In genomic region chr18:11033503-11033902, GRCh38 we compare ENCODE assay signal across 1 cellular context.
TF ChIP-seq lines count a peak whose summit lies in the region.

No MANE protein-coding gene starts in this region.

TF ChIP-seq in GM12878, 131 proteins besides CTCF, POLR2A, EP300 and RAD21 (continued from another document and continues in another):
- TF ChIP-seq, protein P1, sequence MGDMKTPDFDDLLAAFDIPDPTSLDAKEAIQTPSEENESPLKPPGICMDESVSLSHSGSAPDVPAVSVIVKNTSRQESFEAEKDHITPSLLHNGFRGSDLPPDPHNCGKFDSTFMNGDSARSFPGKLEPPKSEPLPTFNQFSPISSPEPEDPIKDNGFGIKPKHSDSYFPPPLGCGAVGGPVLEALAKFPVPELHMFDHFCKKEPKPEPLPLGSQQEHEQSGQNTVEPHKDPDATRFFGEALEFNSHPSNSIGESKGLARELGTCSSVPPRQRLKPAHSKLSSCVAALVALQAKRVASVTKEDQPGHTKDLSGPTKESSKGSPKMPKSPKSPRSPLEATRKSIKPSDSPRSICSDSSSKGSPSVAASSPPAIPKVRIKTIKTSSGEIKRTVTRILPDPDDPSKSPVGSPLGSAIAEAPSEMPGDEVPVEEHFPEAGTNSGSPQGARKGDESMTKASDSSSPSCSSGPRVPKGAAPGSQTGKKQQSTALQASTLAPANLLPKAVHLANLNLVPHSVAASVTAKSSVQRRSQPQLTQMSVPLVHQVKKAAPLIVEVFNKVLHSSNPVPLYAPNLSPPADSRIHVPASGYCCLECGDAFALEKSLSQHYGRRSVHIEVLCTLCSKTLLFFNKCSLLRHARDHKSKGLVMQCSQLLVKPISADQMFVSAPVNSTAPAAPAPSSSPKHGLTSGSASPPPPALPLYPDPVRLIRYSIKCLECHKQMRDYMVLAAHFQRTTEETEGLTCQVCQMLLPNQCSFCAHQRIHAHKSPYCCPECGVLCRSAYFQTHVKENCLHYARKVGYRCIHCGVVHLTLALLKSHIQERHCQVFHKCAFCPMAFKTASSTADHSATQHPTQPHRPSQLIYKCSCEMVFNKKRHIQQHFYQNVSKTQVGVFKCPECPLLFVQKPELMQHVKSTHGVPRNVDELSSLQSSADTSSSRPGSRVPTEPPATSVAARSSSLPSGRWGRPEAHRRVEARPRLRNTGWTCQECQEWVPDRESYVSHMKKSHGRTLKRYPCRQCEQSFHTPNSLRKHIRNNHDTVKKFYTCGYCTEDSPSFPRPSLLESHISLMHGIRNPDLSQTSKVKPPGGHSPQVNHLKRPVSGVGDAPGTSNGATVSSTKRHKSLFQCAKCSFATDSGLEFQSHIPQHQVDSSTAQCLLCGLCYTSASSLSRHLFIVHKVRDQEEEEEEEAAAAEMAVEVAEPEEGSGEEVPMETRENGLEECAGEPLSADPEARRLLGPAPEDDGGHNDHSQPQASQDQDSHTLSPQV (IDR thresholded peaks at IDR 0.05), result no peak
- TF ChIP-seq ETV6 (conservative IDR thresholded peaks at IDR 0.05 in 1 of 2, IDR thresholded peaks at IDR 0.05 in 1 of 2; ENCODE audit: borderline replicate concordance in 1 of 2, low read depth in 1 of 2) (no peak), BCL11A (IDR thresholded peaks at IDR 0.05; ENCODE audit: low read depth, low read length) (peak; percentile 51; the same call in 1 of the 2 replicates), ASH2L (IDR thresholded peaks at IDR 0.05; ENCODE audit: borderline replicate concordance, low read depth) (no peak), NFIC (IDR thresholded peaks at IDR 0.05; ENCODE audit: low read depth, low read length) (peak; percentile 44; the same call in 1 of the 2 replicates), JUNB (IDR thresholded peaks at IDR 0.05) (peak; percentile 86), HSF1 (IDR thresholded peaks at IDR 0.05; ENCODE audit: low read depth, low read length) (no peak), POLR2AphosphoS2 (IDR thresholded peaks at IDR 0.05; ENCODE audit: low read depth, low read length) (no peak), KAT2A (conservative IDR thresholded peaks at IDR 0.05; ENCODE audit: control insufficient read depth, low read depth, low read length) (no peak), RBBP5 (conservative IDR thresholded peaks at IDR 0.05) (no peak), MEF2A (IDR thresholded peaks at IDR 0.05; ENCODE audit: insufficient read depth, low read depth, low read length) (0 out of 2 replicates have a peak, but pooled peaks have one; percentile 41), IRF4 (IDR thresholded peaks at IDR 0.05; ENCODE audit: low read depth, low read length) (peak; percentile 84), CBX5 (IDR thresholded peaks at IDR 0.05; ENCODE audit: low read depth) (no peak), ZBTB33 (IDR thresholded peaks at IDR 0.05) (no peak), JUND (IDR thresholded peaks at IDR 0.05; ENCODE audit: low read depth, low read length) (no peak), ZBED1 (IDR thresholded peaks at IDR 0.05; ENCODE audit: borderline replicate concordance) (peak; percentile 43; the same call in 1 of the 2 replicates), ELK1 (IDR thresholded peaks at IDR 0.05; ENCODE audit: low read depth, low read length) (no peak), CBX3 (IDR thresholded peaks at IDR 0.05; ENCODE audit: borderline replicate concordance, low read depth) (no peak), E2F8 (IDR thresholded peaks at IDR 0.05; ENCODE audit: low read depth, partially characterized antibody) (no peak), SMC3 (IDR thresholded peaks at IDR 0.05; ENCODE audit: borderline replicate concordance, low read length) (no peak), SMAD5 (IDR thresholded peaks at IDR 0.05; ENCODE audit: low read depth) (no peak), ZNF207 (IDR thresholded peaks at IDR 0.05; ENCODE audit: borderline replicate concordance) (no peak), NBN (IDR thresholded peaks at IDR 0.05) (no peak), CEBPB (IDR thresholded peaks at IDR 0.05; ENCODE audit: borderline replicate concordance in 1 of 2, low read depth in 2 of 2, low read length in 2 of 2) (no peak; a peak in 1 of 4 replicates), TBL1XR1 (IDR thresholded peaks at IDR 0.05; ENCODE audit: low read depth, low read length) (no peak), CHD4 (IDR thresholded peaks at IDR 0.05) (no peak), BHLHE40 (IDR thresholded peaks at IDR 0.05; ENCODE audit: borderline replicate concordance in 1 of 2, low read depth in 2 of 2, low read length in 1 of 2) (peak; percentile 47 to 59; a peak in 2 of 4 replicates), GATAD2B (conservative IDR thresholded peaks at IDR 0.05; ENCODE audit: low read depth) (no peak), TARDBP (IDR thresholded peaks at IDR 0.05; ENCODE audit: borderline replicate concordance) (no peak), MXI1 (IDR thresholded peaks at IDR 0.05; ENCODE audit: low read depth, low read length) (no peak), RB1 (IDR thresholded peaks at IDR 0.05; ENCODE audit: borderline replicate concordance) (no peak), USF1 (IDR thresholded peaks at IDR 0.05; ENCODE audit: borderline replicate concordance, extremely low read length, insufficient read depth, low read depth, low read length) (no peak), SRF (IDR thresholded peaks at IDR 0.05; ENCODE audit: low read depth in 2 of 2, low read length in 2 of 2) (no peak), BRCA1 (IDR thresholded peaks at IDR 0.05; ENCODE audit: low read depth, low read length) (no peak)
- TF ChIP-seq, protein P2, sequence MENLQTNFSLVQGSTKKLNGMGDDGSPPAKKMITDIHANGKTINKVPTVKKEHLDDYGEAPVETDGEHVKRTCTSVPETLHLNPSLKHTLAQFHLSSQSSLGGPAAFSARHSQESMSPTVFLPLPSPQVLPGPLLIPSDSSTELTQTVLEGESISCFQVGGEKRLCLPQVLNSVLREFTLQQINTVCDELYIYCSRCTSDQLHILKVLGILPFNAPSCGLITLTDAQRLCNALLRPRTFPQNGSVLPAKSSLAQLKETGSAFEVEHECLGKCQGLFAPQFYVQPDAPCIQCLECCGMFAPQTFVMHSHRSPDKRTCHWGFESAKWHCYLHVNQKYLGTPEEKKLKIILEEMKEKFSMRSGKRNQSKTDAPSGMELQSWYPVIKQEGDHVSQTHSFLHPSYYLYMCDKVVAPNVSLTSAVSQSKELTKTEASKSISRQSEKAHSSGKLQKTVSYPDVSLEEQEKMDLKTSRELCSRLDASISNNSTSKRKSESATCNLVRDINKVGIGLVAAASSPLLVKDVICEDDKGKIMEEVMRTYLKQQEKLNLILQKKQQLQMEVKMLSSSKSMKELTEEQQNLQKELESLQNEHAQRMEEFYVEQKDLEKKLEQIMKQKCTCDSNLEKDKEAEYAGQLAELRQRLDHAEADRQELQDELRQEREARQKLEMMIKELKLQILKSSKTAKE (IDR thresholded peaks at IDR 0.05; ENCODE audit: low read depth, poor library complexity, severe bottlenecking), result no peak
- TF ChIP-seq, protein P3, sequence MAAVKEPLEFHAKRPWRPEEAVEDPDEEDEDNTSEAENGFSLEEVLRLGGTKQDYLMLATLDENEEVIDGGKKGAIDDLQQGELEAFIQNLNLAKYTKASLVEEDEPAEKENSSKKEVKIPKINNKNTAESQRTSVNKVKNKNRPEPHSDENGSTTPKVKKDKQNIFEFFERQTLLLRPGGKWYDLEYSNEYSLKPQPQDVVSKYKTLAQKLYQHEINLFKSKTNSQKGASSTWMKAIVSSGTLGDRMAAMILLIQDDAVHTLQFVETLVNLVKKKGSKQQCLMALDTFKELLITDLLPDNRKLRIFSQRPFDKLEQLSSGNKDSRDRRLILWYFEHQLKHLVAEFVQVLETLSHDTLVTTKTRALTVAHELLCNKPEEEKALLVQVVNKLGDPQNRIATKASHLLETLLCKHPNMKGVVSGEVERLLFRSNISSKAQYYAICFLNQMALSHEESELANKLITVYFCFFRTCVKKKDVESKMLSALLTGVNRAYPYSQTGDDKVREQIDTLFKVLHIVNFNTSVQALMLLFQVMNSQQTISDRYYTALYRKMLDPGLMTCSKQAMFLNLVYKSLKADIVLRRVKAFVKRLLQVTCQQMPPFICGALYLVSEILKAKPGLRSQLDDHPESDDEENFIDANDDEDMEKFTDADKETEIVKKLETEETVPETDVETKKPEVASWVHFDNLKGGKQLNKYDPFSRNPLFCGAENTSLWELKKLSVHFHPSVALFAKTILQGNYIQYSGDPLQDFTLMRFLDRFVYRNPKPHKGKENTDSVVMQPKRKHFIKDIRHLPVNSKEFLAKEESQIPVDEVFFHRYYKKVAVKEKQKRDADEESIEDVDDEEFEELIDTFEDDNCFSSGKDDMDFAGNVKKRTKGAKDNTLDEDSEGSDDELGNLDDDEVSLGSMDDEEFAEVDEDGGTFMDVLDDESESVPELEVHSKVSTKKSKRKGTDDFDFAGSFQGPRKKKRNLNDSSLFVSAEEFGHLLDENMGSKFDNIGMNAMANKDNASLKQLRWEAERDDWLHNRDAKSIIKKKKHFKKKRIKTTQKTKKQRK (IDR thresholded peaks at IDR 0.05; ENCODE audit: low read depth, low read length), result no peak
- TF ChIP-seq, protein P4, sequence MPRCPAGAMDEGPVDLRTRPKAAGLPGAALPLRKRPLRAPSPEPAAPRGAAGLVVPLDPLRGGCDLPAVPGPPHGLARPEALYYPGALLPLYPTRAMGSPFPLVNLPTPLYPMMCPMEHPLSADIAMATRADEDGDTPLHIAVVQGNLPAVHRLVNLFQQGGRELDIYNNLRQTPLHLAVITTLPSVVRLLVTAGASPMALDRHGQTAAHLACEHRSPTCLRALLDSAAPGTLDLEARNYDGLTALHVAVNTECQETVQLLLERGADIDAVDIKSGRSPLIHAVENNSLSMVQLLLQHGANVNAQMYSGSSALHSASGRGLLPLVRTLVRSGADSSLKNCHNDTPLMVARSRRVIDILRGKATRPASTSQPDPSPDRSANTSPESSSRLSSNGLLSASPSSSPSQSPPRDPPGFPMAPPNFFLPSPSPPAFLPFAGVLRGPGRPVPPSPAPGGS (IDR thresholded peaks at IDR 0.05; ENCODE audit: borderline replicate concordance, insufficient read depth, low read depth, low read length, poor library complexity, severe bottlenecking), result no peak
- TF ChIP-seq, protein P5, sequence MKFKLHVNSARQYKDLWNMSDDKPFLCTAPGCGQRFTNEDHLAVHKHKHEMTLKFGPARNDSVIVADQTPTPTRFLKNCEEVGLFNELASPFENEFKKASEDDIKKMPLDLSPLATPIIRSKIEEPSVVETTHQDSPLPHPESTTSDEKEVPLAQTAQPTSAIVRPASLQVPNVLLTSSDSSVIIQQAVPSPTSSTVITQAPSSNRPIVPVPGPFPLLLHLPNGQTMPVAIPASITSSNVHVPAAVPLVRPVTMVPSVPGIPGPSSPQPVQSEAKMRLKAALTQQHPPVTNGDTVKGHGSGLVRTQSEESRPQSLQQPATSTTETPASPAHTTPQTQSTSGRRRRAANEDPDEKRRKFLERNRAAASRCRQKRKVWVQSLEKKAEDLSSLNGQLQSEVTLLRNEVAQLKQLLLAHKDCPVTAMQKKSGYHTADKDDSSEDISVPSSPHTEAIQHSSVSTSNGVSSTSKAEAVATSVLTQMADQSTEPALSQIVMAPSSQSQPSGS (IDR thresholded peaks at IDR 0.05; ENCODE audit: low read length), result 0 out of 2 replicates have a peak, but pooled peaks have one; percentile 42
